ENCODE assay signal across 8 cellular contexts in genomic region chr11:125111341-125112234, GRCh38. TPM values are rescaled to one million over a fixed set of nuclear protein-coding genes. Genes with fewer than 3 reads are reported as not detected.
DNase-seq lines count a peak whose midpoint lies in the region; ATAC-seq and TF ChIP-seq lines count a peak whose summit lies in the region.

TSS of gene TMEM218 (minus strand) at chr11:125111626. CDS start at chr11:125102241, 9,385 bp downstream.

- peaks cover 11% of the 10 kb centered on the region for H3K36me3 Mint-ChIP-seq in activated CD4-positive, alpha-beta T cell treated with anti-CD3 and anti-CD28 coated beads, Interleukin-2, amount 10 ng/mL, durations not matched to agents 7 days and 5 days (ENCODE audit: low read depth)

- peak within 1 kb of the TSS; percentile 90 for H3K4me2 ChIP-seq in BLaER1

- H3K9me3 Mint-ChIP-seq in activated CD4-positive, alpha-beta T cell treated with anti-CD3 and anti-CD28 coated beads, Interleukin-2, amount 10 ng/mL, durations not matched to agents 7 days and 5 days: peaks cover 6% of the 10 kb centered on the region

- POLR2A ChIA-PET in activated CD4-positive, alpha-beta T cell treated with anti-CD3 and anti-CD28 coated beads, Interleukin-2, amount 10 ng/mL, durations not matched to agents 7 days and 5 days (lab: Charles Lee): no interaction called here

- peak; percentile 99 for DNase-seq in NCI-H69 (lab: John Stamatoyannopoulos, UW)
- peak; percentile 98 for DNase-seq in activated CD4-positive, alpha-beta T cell treated with anti-CD3 and anti-CD28 coated beads, Interleukin-2, amount 10 ng/mL, durations not matched to agents 7 days and 5 days
- peak; percentile 99 for DNase-seq in coronary artery (ENCODE audit: low spot score)
- peak; percentile 88 to 92 for DNase-seq in stimulated activated CD4-positive, alpha-beta T cell treated with anti-CD3 and anti-CD28 coated beads, Interleukin-1b, Interleukin-23, amount 100 ng/mL, for 4 hours (ENCODE audit: low read depth in 2 of 2)

- TF ChIP-seq CTCF in coronary artery (IDR thresholded peaks at IDR 0.05): no peak

- H3K27me3 Mint-ChIP-seq in activated CD4-positive, alpha-beta T cell treated with anti-CD3 and anti-CD28 coated beads, Interleukin-2, amount 10 ng/mL, durations not matched to agents 7 days and 5 days: peaks cover 3% of the 10 kb centered on the region

- no peaks in the 10 kb centered on the region for H3K27me3 ChIP-seq in BLaER1
- no peaks in the 10 kb centered on the region for H3K27me3 ChIP-seq in layer of hippocampus (ENCODE audit: control insufficient read depth, insufficient read depth, low read length)

- H3K4me1 Mint-ChIP-seq in activated CD4-positive, alpha-beta T cell treated with anti-CD3 and anti-CD28 coated beads, Interleukin-2, amount 10 ng/mL, durations not matched to agents 7 days and 5 days: peaks cover 21% of the 10 kb centered on the region

- H3K9me3 ChIP-seq in BLaER1: peaks cover 10% of the 10 kb centered on the region; the same call in 1 of the 2 replicates

- H3K4me3 ChIP-seq in BLaER1 (peak within 1 kb of the TSS; percentile 92), coronary artery (peak within 1 kb of the TSS; percentile 97)

- H3K4me1 ChIP-seq in BLaER1: peaks cover 16% of the 10 kb centered on the region

- peak within 1 kb of the TSS; percentile 98 for H3K4me3 Mint-ChIP-seq in activated CD4-positive, alpha-beta T cell treated with anti-CD3 and anti-CD28 coated beads, Interleukin-2, amount 10 ng/mL, durations not matched to agents 7 days and 5 days

- no peaks in the 10 kb centered on the region for H4K20me1 ChIP-seq in BLaER1

- peak within 1 kb of the TSS; percentile 99 for H3K27ac Mint-ChIP-seq in activated CD4-positive, alpha-beta T cell treated with anti-CD3 and anti-CD28 coated beads, Interleukin-2, amount 10 ng/mL, durations not matched to agents 7 days and 5 days

- no peaks in the 10 kb centered on the region for H3K36me3 ChIP-seq in BLaER1

- CTCF ChIA-PET in activated CD4-positive, alpha-beta T cell treated with anti-CD3 and anti-CD28 coated beads, Interleukin-2, amount 10 ng/mL, durations not matched to agents 7 days and 5 days (lab: Charles Lee): interaction anchor here (0.7 to 3.1 kb wide), 10 partner anchors 9 to 158 kb away, joined by 3 to 21 read pairs (median 3); partner anchors contain the start of gene CCDC15

- H3K9ac ChIP-seq in BLaER1: peak within 1 kb of the TSS; percentile 85

- H3K27ac ChIP-seq in BLaER1: peak within 1 kb of the TSS; percentile 78
- H3K27ac ChIP-seq in coronary artery: peak within 1 kb of the TSS; percentile 83 to 87
- peak within 1 kb of the TSS; percentile 56 for H3K27ac ChIP-seq in layer of hippocampus (ENCODE audit: low read depth, low read length)

- ATAC-seq in GM19328 (IDR thresholded peaks at IDR 0.05; ENCODE audit: unreplicated experiment) (peak; percentile 99), HG03520 (IDR thresholded peaks at IDR 0.05; ENCODE audit: unreplicated experiment) (peak; percentile 98)

RNA-seq across cellular contexts. Expression of gene TMEM218, which starts in this region (rescaled TPM):
- 10 to 100 TPM; 16.3 to 16.9 TPM for total RNA-seq in activated CD4-positive, alpha-beta T cell treated with anti-CD3 and anti-CD28 coated beads, Interleukin-2, amount 10 ng/mL, durations not matched to agents 7 days and 5 days

Comparison
In these comparisons a context has a peak if more than half of its experiments do, and no peak if none do; other contexts are left out.
1. Peak in every context shown above with its lines: DNase-seq, ATAC-seq, H3K4me3 ChIP-seq and H3K27ac ChIP-seq.